Comparison of ENCODE assay signal across 1 cellular context in genomic region chr15:99143655-99144610, GRCh38.
TF ChIP-seq lines count a peak whose summit lies in the region.

No MANE protein-coding gene starts in this region.

TF ChIP-seq in HepG2, 621 proteins besides CTCF, POLR2A, EP300 and RAD21 (continued from another document):
- TF ChIP-seq PRDM4 (CRISPR knock-in tag; IDR thresholded peaks at IDR 0.05; ENCODE audit: borderline replicate concordance), result no peak
- TF ChIP-seq TBP (CRISPR knock-in tag; IDR thresholded peaks at IDR 0.05), result no peak
- no peak for TF ChIP-seq ATF5 (CRISPR knock-in tag; IDR thresholded peaks at IDR 0.05; ENCODE audit: low read depth)
- no peak for TF ChIP-seq GZF1 (CRISPR knock-in tag; IDR thresholded peaks at IDR 0.05)
- no peak for TF ChIP-seq ZNF256 (CRISPR knock-in tag; conservative IDR thresholded peaks at IDR 0.05)
